In genomic region chr15:88247914-88248313, GRCh38 we compare ENCODE assay signal across 18 cellular contexts. TPM values are rescaled to one million over a fixed set of nuclear protein-coding genes. Genes with fewer than 3 reads are reported as not detected.
A peak's percentile ranks its signal among the peaks of the same experiment; 100 is the strongest.
DNase-seq lines count a peak whose midpoint lies in the region; ATAC-seq, FAIRE-seq and TF ChIP-seq lines count a peak whose summit lies in the region.
"Had no signal": no experiment of that assay in that cellular context is flagged by ENCODE, and none has a peak within 500 bp of the region (broad histone marks: within the 10 kb centered on the region; RNA-seq: fewer than 3 reads in every experiment).

No MANE protein-coding gene starts in this region.

- ATAC-seq in thoracic aorta (ENCODE audit: insufficient number of reproducible peaks, low FRiP score, low read depth) = no peak
- ATAC-seq: PC-3 had no signal

- FAIRE-seq in kidney (lab: Jason Lieb, UNC) (no peak), GM19239 (lab: Jason Lieb, UNC) (no peak)

- H3K27me3 ChIP-seq in ascending aorta = no peaks in the 10 kb centered on the region
- no peaks in the 10 kb centered on the region for H3K27me3 ChIP-seq in thoracic aorta (replicated peaks; ENCODE audit: insufficient read depth)

- POLR2A ChIA-PET in activated CD4-positive, alpha-beta memory T cell treated with anti-CD3 and anti-CD28 coated beads, Interleukin-2, amount 10 ng/mL, durations not matched to agents 7 days and 5 days (lab: Charles Lee) = no interaction called here

- peaks cover 14% of the 10 kb centered on the region for H3K27me3 Mint-ChIP-seq in activated CD4-positive, alpha-beta memory T cell treated with anti-CD3 and anti-CD28 coated beads, Interleukin-2, amount 10 ng/mL, durations not matched to agents 7 days and 5 days

- H3K27ac ChIP-seq in ascending aorta (peak overlapping the region; percentile 72 to 82), kidney (ENCODE audit: low read depth in 2 of 2, low read length in 2 of 2) (no peak overlapping the region), thoracic aorta (peak overlapping the region; percentile 77 to 81)
- H3K27ac ChIP-seq: SK-N-MC had no signal

- H3K4me3 ChIP-seq in ascending aorta (peak overlapping the region in 1 of 2 donors; percentile 7), kidney (ENCODE audit: low read length in 2 of 2) (no peak overlapping the region), thoracic aorta (peak overlapping the region; percentile 67)
- H3K4me3 ChIP-seq: SK-N-MC had no signal

- H3K27ac Mint-ChIP-seq in activated CD4-positive, alpha-beta memory T cell treated with anti-CD3 and anti-CD28 coated beads, Interleukin-2, amount 10 ng/mL, durations not matched to agents 7 days and 5 days = no peak overlapping the region
- H3K27ac Mint-ChIP-seq: CD4-positive, alpha-beta memory T cell; H9; IgD-negative memory B cell had no signal

- intact Hi-C loops in ascending aorta (cut with DNase I) = loop anchor here (2.0 to 10.0 kb wide), 5 partner anchors 166 to 1087 kb away; partner anchors contain the start of gene POLG
- intact Hi-C loops in kidney (cut with DNase I) = no loop called here

- H3K4me3 Mint-ChIP-seq in activated CD4-positive, alpha-beta memory T cell treated with anti-CD3 and anti-CD28 coated beads, Interleukin-2, amount 10 ng/mL, durations not matched to agents 7 days and 5 days = no peak overlapping the region
- H3K4me3 Mint-ChIP-seq: H9, IgD-negative memory B cell had no signal

- H3K36me3 ChIP-seq in ascending aorta (no peaks in the 10 kb centered on the region), kidney (ENCODE audit: control insufficient read depth in 1 of 2, insufficient read depth in 2 of 2, low read length in 2 of 2) (no peaks in the 10 kb centered on the region), thoracic aorta (no peaks in the 10 kb centered on the region)

- H3K9me3 ChIP-seq in ascending aorta (no peaks in the 10 kb centered on the region), kidney (ENCODE audit: control insufficient read depth in 1 of 2, low read length in 2 of 2) (no peaks in the 10 kb centered on the region), thoracic aorta (no peaks in the 10 kb centered on the region)

- TF ChIP-seq CTCF in ascending aorta (IDR thresholded peaks at IDR 0.05) (no peak), kidney (IDR thresholded peaks at IDR 0.05; ENCODE audit: borderline replicate concordance, extremely low read depth, insufficient read depth) (no peak), thoracic aorta (IDR thresholded peaks at IDR 0.05) (no peak)

- peaks cover 4% of the 10 kb centered on the region for H3K4me1 Mint-ChIP-seq in activated CD4-positive, alpha-beta memory T cell treated with anti-CD3 and anti-CD28 coated beads, Interleukin-2, amount 10 ng/mL, durations not matched to agents 7 days and 5 days

- H3K4me1 ChIP-seq in ascending aorta (peaks cover 24 to 44% of the 10 kb centered on the region in 2 donors), kidney (ENCODE audit: control insufficient read depth in 1 of 2, insufficient read depth in 1 of 2, low read depth in 1 of 2, low read length in 2 of 2) (peaks cover 0 to 3% of the 10 kb centered on the region in 2 donors), thoracic aorta (ENCODE audit: control insufficient read depth in 1 of 2, low read depth in 2 of 2) (peaks cover 31 to 71% of the 10 kb centered on the region in 2 donors)

- CTCF ChIA-PET in activated CD4-positive, alpha-beta memory T cell treated with anti-CD3 and anti-CD28 coated beads, Interleukin-2, amount 10 ng/mL, durations not matched to agents 7 days and 5 days (lab: Charles Lee) = interaction anchor here (1.2 to 5.1 kb wide), 3 partner anchors 9 to 56 kb away, joined by 3 to 30 read pairs (median 4); no protein-coding TSS in a partner anchor

- H3K9ac ChIP-seq in kidney (ENCODE audit: low read length in 2 of 2) = no peak overlapping the region

- no peaks in the 10 kb centered on the region for H3K9me3 Mint-ChIP-seq in activated CD4-positive, alpha-beta memory T cell treated with anti-CD3 and anti-CD28 coated beads, Interleukin-2, amount 10 ng/mL, durations not matched to agents 7 days and 5 days
- H3K9me3 Mint-ChIP-seq: CD4-positive, alpha-beta memory T cell; H9; IgD-negative memory B cell had no signal

- peak; percentile 41 for DNase-seq in LHCN-M2 (ENCODE audit: low read depth)
- no peak for DNase-seq in ascending aorta (ENCODE audit: low spot score in 2 of 2)
- peak; percentile 50 for DNase-seq in kidney
- no peak for DNase-seq in thoracic aorta (ENCODE audit: low spot score)
- DNase-seq in GM19239 (ENCODE audit: insufficient read length, low spot score) = no peak
- DNase-seq in activated CD4-positive, alpha-beta memory T cell treated with anti-CD3 and anti-CD28 coated beads, Interleukin-2, amount 10 ng/mL, durations not matched to agents 7 days and 5 days = no peak
- no peak for DNase-seq in NCI-H2107 (lab: John Stamatoyannopoulos, UW)
- DNase-seq: Calu3; CD4-positive, alpha-beta memory T cell; DMS79 treated with DMSO at 0.1 percent for 48 hours; H9; Kasumi-1; NCI-H1105 treated with DMSO at 0.1 percent for 48 hours; NCI-H1694 treated with DMSO at 0.1 percent for 48 hours; PC-3 had no signal

- no peaks in the 10 kb centered on the region for H3K36me3 Mint-ChIP-seq in activated CD4-positive, alpha-beta memory T cell treated with anti-CD3 and anti-CD28 coated beads, Interleukin-2, amount 10 ng/mL, durations not matched to agents 7 days and 5 days (ENCODE audit: low read depth)
- H3K36me3 Mint-ChIP-seq: CD4-positive, alpha-beta memory T cell; IgD-negative memory B cell had no signal

RNA-seq across cellular contexts. Expression of gene NTRK3, which starts 8.6 kb away (rescaled TPM):
- total RNA-seq in LHCN-M2 (2014; rRNA removed) = 0.23 and 0.45 TPM in 2 replicates
- 0.47 TPM for polyA plus RNA-seq in LHCN-M2 (2012)
- 52.7 TPM for total RNA-seq in ascending aorta
- 25.5 TPM for total RNA-seq in kidney
- 8.9 TPM for polyA plus RNA-seq in kidney (ENCODE audit: insufficient read depth, low read depth, low replicate concordance)
- total RNA-seq in thoracic aorta = 10 to 100 TPM; 84.9 to 87.3 TPM
- total RNA-seq in activated CD4-positive, alpha-beta memory T cell treated with anti-CD3 and anti-CD28 coated beads, Interleukin-2, amount 10 ng/mL, durations not matched to agents 7 days and 5 days = not detected
- total RNA-seq: Calu3, HT-29, PC-3 had no signal
- polyA plus RNA-seq: CD4-positive, alpha-beta memory T cell; IgD-negative memory B cell had no signal

Comparison
In these comparisons a context has a peak if more than half of its experiments do, and no peak if none do; other contexts are left out.
1. DNase-seq: peak in LHCN-M2 (single experiment) and kidney (single experiment); none in ascending aorta (0 of 2), thoracic aorta (single experiment), GM19239 (single experiment), activated CD4-positive, alpha-beta memory T cell treated with anti-CD3 and anti-CD28 coated beads, Interleukin-2, amount 10 ng/mL, durations not matched to agents 7 days and 5 days (single experiment) and NCI-H2107 (single experiment).
2. H3K27ac ChIP-seq: peak in ascending aorta (2 of 2) and thoracic aorta (2 of 2); none in kidney (0 of 2).
3. RNA of gene NTRK3, which starts 8.6 kb away (total RNA-seq): 84.9 to 87.3 TPM in thoracic aorta, 52.7 TPM in ascending aorta (single experiment) and 25.5 TPM in kidney (single experiment); 0.23 to 0.45 TPM in LHCN-M2 and not detected in activated CD4-positive, alpha-beta memory T cell treated with anti-CD3 and anti-CD28 coated beads, Interleukin-2, amount 10 ng/mL, durations not matched to agents 7 days and 5 days; every median in the first group is over 10 times any median in the second.